Comparison of ENCODE assay signal across 18 cellular contexts in the genomic region with DNA sequence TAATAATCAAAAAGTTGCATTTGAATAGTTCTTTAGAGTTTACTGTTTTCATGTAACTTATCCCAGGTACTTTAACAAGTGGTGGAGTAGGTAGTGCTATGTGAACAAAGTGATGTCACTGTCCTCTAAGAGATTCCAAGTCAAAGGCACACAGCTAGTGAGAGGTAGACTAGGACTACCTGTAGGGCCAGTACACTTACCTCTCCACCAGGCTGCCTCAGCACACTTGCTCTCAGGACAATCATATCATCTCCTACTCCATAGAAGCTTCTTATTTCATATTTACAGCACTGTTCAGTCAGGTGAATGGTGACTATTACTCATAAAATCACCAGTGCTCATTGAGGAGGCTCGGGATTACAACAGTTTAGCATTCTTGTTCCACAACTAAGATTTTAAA.
"Had no signal": no experiment of that assay in that cellular context is flagged by ENCODE, and none has a peak within 500 bp of the region (broad histone marks: within the 10 kb centered on the region; RNA-seq: fewer than 3 reads in every experiment).

No MANE protein-coding gene starts in this region.

- H3K4me3 Mint-ChIP-seq: dendritic cell treated with granulocyte-macrophage colony-stimulating factor and Interleukin-4, amounts not matched to agents 40 ng/mL and 50 ng/mL, for 4 days; effector memory CD8-positive, alpha-beta T cell; naive thymus-derived CD8-positive, alpha-beta T cell; neural crest cell; type B pancreatic cell had no signal

- H3K9me3 Mint-ChIP-seq: effector memory CD8-positive, alpha-beta T cell had no signal

- H3K4me1 ChIP-seq: sigmoid colon, suprapubic skin, thyroid gland, vagina had no signal

- H3K36me3 ChIP-seq: heart left ventricle, sigmoid colon, suprapubic skin, thyroid gland, vagina had no signal

- H3K27ac Mint-ChIP-seq: dendritic cell treated with granulocyte-macrophage colony-stimulating factor and Interleukin-4, amounts not matched to agents 40 ng/mL and 50 ng/mL, for 4 days; effector memory CD8-positive, alpha-beta T cell; type B pancreatic cell had no signal

- H3K27me3 ChIP-seq: heart left ventricle, sigmoid colon, suprapubic skin, thyroid gland, vagina had no signal

- DNase-seq: effector memory CD8-positive, alpha-beta T cell; heart left ventricle; hippocampal formation; kidney glomerular epithelial cell; mammary epithelial cell; naive thymus-derived CD8-positive, alpha-beta T cell; posterior cingulate gyrus; sigmoid colon; stimulated activated CD4-positive, alpha-beta T cell treated with anti-CD3 and anti-CD28 coated beads, Interleukin-12 subunit alpha, Interleukin-12 subunit beta, amount 100 ng/mL, for 4 hours; stimulated activated naive CD8-positive, alpha-beta T cell treated with anti-CD3 and anti-CD28 coated beads, Interleukin-15, Interleukin-2, amounts not matched to agents 100 U/mL and 50 U/mL, for 24 hours; thyroid gland had no signal

- H3K4me3 ChIP-seq: heart left ventricle, sigmoid colon, skin epidermis, suprapubic skin, thyroid gland, vagina had no signal

- ATAC-seq: effector memory CD8-positive, alpha-beta T cell; heart left ventricle; left lobe of liver; naive thymus-derived CD8-positive, alpha-beta T cell; stimulated activated naive CD8-positive, alpha-beta T cell treated with anti-CD3 and anti-CD28 coated beads, Interleukin-15, Interleukin-2, amounts not matched to agents 100 U/mL and 50 U/mL, for 24 hours had no signal

- H3K4me1 Mint-ChIP-seq: naive thymus-derived CD8-positive, alpha-beta T cell; neural crest cell had no signal

- H3K9me3 ChIP-seq: sigmoid colon, suprapubic skin, thyroid gland, vagina had no signal

- H3K27me3 Mint-ChIP-seq: dendritic cell treated with granulocyte-macrophage colony-stimulating factor and Interleukin-4, amounts not matched to agents 40 ng/mL and 50 ng/mL, for 4 days; type B pancreatic cell had no signal

- H3K36me3 Mint-ChIP-seq: naive thymus-derived CD8-positive, alpha-beta T cell; type B pancreatic cell had no signal

- H3K27ac ChIP-seq: heart left ventricle, sigmoid colon, skin epidermis, suprapubic skin, thyroid gland, vagina had no signal
